Comparison of ENCODE assay signal across 21 cellular contexts in the genomic region with DNA sequence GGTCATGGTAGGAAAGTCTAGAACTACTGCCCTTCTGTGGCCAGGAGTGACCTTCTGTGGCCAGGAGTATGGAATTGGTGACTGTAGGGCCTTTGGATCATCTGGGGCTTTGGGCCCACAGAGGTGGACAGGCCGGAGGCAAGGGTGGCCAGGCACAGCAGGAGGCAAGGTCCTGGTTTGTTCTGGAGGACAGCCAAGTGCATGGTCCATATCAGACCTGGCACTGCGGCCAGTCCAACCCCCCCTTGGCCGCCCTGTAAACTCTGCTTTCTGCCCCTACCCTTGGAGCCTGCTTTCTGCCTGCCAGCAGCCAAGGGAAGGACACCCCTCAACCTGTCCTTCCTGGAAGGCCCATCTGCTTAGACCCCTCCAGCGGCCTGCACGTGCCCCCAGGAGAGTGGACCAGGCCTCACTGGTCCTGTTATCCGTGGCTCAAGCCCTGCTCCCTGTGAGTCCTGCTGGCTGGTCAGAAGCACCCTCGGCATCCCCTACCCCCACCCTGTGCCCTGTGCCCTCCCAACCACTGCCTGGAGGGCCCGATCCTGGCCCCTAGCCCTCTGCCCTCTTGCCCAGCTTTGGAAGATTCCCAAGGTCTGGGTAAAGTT. TPM values are rescaled to one million over a fixed set of nuclear protein-coding genes. Genes with fewer than 3 reads are reported as not detected.
"Had no signal": no experiment of that assay in that cellular context is flagged by ENCODE, and none has a peak within 500 bp of the region (broad histone marks: within the 10 kb centered on the region; RNA-seq: fewer than 3 reads in every experiment).

No MANE protein-coding gene starts in this region.

- H3K27me3 Mint-ChIP-seq: memory B cell had no signal

- H3K27ac Mint-ChIP-seq: memory B cell, natural killer cell had no signal

- H3K4me3 ChIP-seq: heart left ventricle, left lung, lower lobe of right lung, psoas muscle, spleen had no signal

- H3K4me3 Mint-ChIP-seq: mesothelial cell of epicardium had no signal

- H3K27ac ChIP-seq: heart left ventricle, left lung, lower lobe of right lung, psoas muscle, spleen had no signal

- FAIRE-seq: endometrium, frontal cortex, islet of Langerhans had no signal

- DNase-seq: cortex of kidney; effector memory CD4-positive, alpha-beta T cell; heart left ventricle; hippocampal formation; left lung; lower lobe of right lung; natural killer cell; psoas muscle; retina; spleen; stimulated activated CD4-positive, alpha-beta T cell treated with anti-CD3 and anti-CD28 coated beads, Interleukin-2, amount 100 ng/mL, for 24 hours; stimulated activated CD4-positive, alpha-beta T cell treated with anti-CD3 and anti-CD28 coated beads, Interleukin-4, amount 100 ng/mL, for 4 hours; stimulated activated naive CD4-positive, alpha-beta T cell; trophoblast cell had no signal

- H3K27me3 ChIP-seq: heart left ventricle, left lung, spleen had no signal

- H3K36me3 Mint-ChIP-seq: natural killer cell had no signal

- H3K9me3 ChIP-seq: heart left ventricle, left lung, lower lobe of right lung, psoas muscle, spleen had no signal

- H3K36me3 ChIP-seq: left lung, lower lobe of right lung had no signal

- ATAC-seq: esophagus mucosa, heart left ventricle, left lung, lower lobe of right lung, natural killer cell, psoas muscle, sciatic nerve had no signal

- H3K9me3 Mint-ChIP-seq: memory B cell, mesothelial cell of epicardium, natural killer cell had no signal

RNA-seq across cellular contexts. Expression of a gene that starts 8.3 kb away (rescaled TPM):
- total RNA-seq: psoas muscle had no signal
